ENCODE assay signal across 17 cellular contexts in the genomic region with DNA sequence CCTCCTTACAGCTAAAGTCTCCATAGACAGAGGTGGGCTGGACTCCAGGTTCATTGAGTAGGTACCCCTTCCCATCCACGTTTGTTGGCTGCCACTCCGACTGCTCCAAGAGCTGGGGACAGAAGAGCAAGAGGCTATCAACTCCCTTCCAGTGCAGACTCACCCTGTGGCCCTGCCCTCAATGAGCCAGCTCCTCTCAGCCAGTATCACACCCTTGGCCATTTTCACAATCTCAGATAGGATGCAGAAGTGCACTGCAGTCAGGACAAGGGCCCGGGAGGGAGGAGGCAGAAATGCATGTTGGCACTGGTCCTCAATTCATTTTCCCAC. TPM values are rescaled to one million over a fixed set of nuclear protein-coding genes. Genes with fewer than 3 reads are reported as not detected.
DNase-seq lines count a peak whose midpoint lies in the region; TF ChIP-seq lines count a peak whose summit lies in the region.
"Had no signal": no experiment of that assay in that cellular context is flagged by ENCODE, and none has a peak within 500 bp of the region (broad histone marks: within the 10 kb centered on the region; RNA-seq: fewer than 3 reads in every experiment).

No MANE protein-coding gene starts in this region.

- H3K27ac Mint-ChIP-seq in activated T-helper 1 cell treated with anti-CD3 and anti-CD28 coated beads, Interleukin-12 subunit alpha, Interleukin-12 subunit beta, Interleukin-2, Interleukin-4 antibody, amounts not matched to agents 30 ng/mL and 10 ng/mL and 1 ng/mL, durations not matched to agents 14 hours and 24 hours and 36 hours = peak overlapping the region; percentile 88

- no peaks in the 10 kb centered on the region for H3K27me3 Mint-ChIP-seq in activated T-helper 1 cell treated with anti-CD3 and anti-CD28 coated beads, Interleukin-12 subunit alpha, Interleukin-12 subunit beta, Interleukin-2, Interleukin-4 antibody, amounts not matched to agents 30 ng/mL and 10 ng/mL and 1 ng/mL, durations not matched to agents 14 hours and 24 hours and 36 hours (ENCODE audit: insufficient read depth)

- H3K27me3 ChIP-seq in uterus = no peaks in the 10 kb centered on the region
- H3K27me3 ChIP-seq in SJCRH30 = no peaks in the 10 kb centered on the region
- H3K27me3 ChIP-seq: ascending aorta had no signal

- H3K4me3 ChIP-seq in uterus = no peak overlapping the region
- H3K4me3 ChIP-seq in SJCRH30 = no peak overlapping the region
- H3K4me3 ChIP-seq: ascending aorta had no signal

- no peaks in the 10 kb centered on the region for H3K9me3 ChIP-seq in uterus
- H3K9me3 ChIP-seq in SJCRH30 (replicated peaks) = no peaks in the 10 kb centered on the region
- H3K9me3 ChIP-seq: ascending aorta had no signal

- peaks cover 59% of the 10 kb centered on the region for H3K36me3 Mint-ChIP-seq in activated T-helper 1 cell treated with anti-CD3 and anti-CD28 coated beads, Interleukin-12 subunit alpha, Interleukin-12 subunit beta, Interleukin-2, Interleukin-4 antibody, amounts not matched to agents 30 ng/mL and 10 ng/mL and 1 ng/mL, durations not matched to agents 14 hours and 24 hours and 36 hours (ENCODE audit: low read depth)

- peak; percentile 3 for DNase-seq in stimulated activated CD4-positive, alpha-beta T cell treated with anti-CD3 and anti-CD28 coated beads, Interleukin-15, amount 100 ng/mL, for 24 hours
- no peak for DNase-seq in stimulated activated CD4-positive, alpha-beta T cell treated with anti-CD3 and anti-CD28 coated beads, Interleukin-4, amount 100 ng/mL, for 4 hours
- no peak for DNase-seq in activated T-helper 1 cell treated with anti-CD3 and anti-CD28 coated beads, Interleukin-12 subunit alpha, Interleukin-12 subunit beta, Interleukin-2, Interleukin-4 antibody, amounts not matched to agents 30 ng/mL and 10 ng/mL and 1 ng/mL, durations not matched to agents 14 hours and 24 hours and 36 hours (ENCODE audit: low spot score)
- DNase-seq in mesenteric fat pad (ENCODE audit: low spot score) = peak; percentile 71
- peak; percentile 10 to 20 for DNase-seq in uterus
- no peak for DNase-seq in SJCRH30
- no peak for DNase-seq in HPDE6-E6E7 (ENCODE audit: extremely low spot score)
- DNase-seq in Kasumi-1 (lab: John Stamatoyannopoulos, UW) = no peak
- DNase-seq: dermis blood vessel endothelial cell; DMS79; NCI-H345; stimulated activated CD4-positive, alpha-beta T cell treated with anti-CD3 and anti-CD28 coated beads, Interleukin-12 subunit alpha, Interleukin-12 subunit beta, amount 100 ng/mL, for 4 hours; SW 1271 had no signal

- intact Hi-C loops in activated T-helper 1 cell treated with anti-CD3 and anti-CD28 coated beads, Interleukin-12 subunit alpha, Interleukin-12 subunit beta, Interleukin-2, Interleukin-4 antibody, amounts not matched to agents 30 ng/mL and 10 ng/mL and 1 ng/mL, durations not matched to agents 14 hours and 24 hours and 36 hours (cut with micrococcal nuclease) = no loop called here
- intact Hi-C loops in uterus (cut with DNase I; ENCODE audit: low total_unique reads) = no loop called here

- no peaks in the 10 kb centered on the region for H3K9me3 Mint-ChIP-seq in activated T-helper 1 cell treated with anti-CD3 and anti-CD28 coated beads, Interleukin-12 subunit alpha, Interleukin-12 subunit beta, Interleukin-2, Interleukin-4 antibody, amounts not matched to agents 30 ng/mL and 10 ng/mL and 1 ng/mL, durations not matched to agents 14 hours and 24 hours and 36 hours

- no peak for TF ChIP-seq POLR2A in uterus (IDR thresholded peaks at IDR 0.05)

- H3K4me3 Mint-ChIP-seq in activated T-helper 1 cell treated with anti-CD3 and anti-CD28 coated beads, Interleukin-12 subunit alpha, Interleukin-12 subunit beta, Interleukin-2, Interleukin-4 antibody, amounts not matched to agents 30 ng/mL and 10 ng/mL and 1 ng/mL, durations not matched to agents 14 hours and 24 hours and 36 hours = peak overlapping the region; percentile 99

- no peak for TF ChIP-seq CTCF in uterus (IDR thresholded peaks at IDR 0.05)

- no peaks in the 10 kb centered on the region for H3K4me1 ChIP-seq in uterus
- H3K4me1 ChIP-seq in SJCRH30 = no peaks in the 10 kb centered on the region; the same call in 1 of the 2 replicates

- H3K36me3 ChIP-seq in uterus (no peaks in the 10 kb centered on the region), SJCRH30 (peaks cover 54% of the 10 kb centered on the region)

- peaks cover 72% of the 10 kb centered on the region for H3K4me1 Mint-ChIP-seq in activated T-helper 1 cell treated with anti-CD3 and anti-CD28 coated beads, Interleukin-12 subunit alpha, Interleukin-12 subunit beta, Interleukin-2, Interleukin-4 antibody, amounts not matched to agents 30 ng/mL and 10 ng/mL and 1 ng/mL, durations not matched to agents 14 hours and 24 hours and 36 hours (ENCODE audit: low read depth)

- H3K27ac ChIP-seq in uterus (no peak overlapping the region), SJCRH30 (no peak overlapping the region)

RNA-seq across cellular contexts. Expression of a gene that starts 6.2 kb away (rescaled TPM):
- total RNA-seq in activated T-helper 1 cell treated with anti-CD3 and anti-CD28 coated beads, Interleukin-12 subunit alpha, Interleukin-12 subunit beta, Interleukin-2, Interleukin-4 antibody, amounts not matched to agents 30 ng/mL and 10 ng/mL and 1 ng/mL, durations not matched to agents 14 hours and 24 hours and 36 hours = 190 and 198 TPM in 2 replicates
- total RNA-seq in mesenteric fat pad (61.1 TPM), uterus (100 to 1,000 TPM in 1 of 4 donors, 10 to 100 TPM in 2, 1 to 10 TPM in 1; 3.8 to 110 (median 25.7) TPM)
- total RNA-seq in SJCRH30 (2014; rRNA removed; shearing (Covaris generic)) = 13.9 and 14.1 TPM in 2 replicates

RNA-seq across cellular contexts. Expression of a gene that starts 59.0 kb away (rescaled TPM):
- 1.5 and 2.2 TPM in 2 replicates for total RNA-seq in activated T-helper 1 cell treated with anti-CD3 and anti-CD28 coated beads, Interleukin-12 subunit alpha, Interleukin-12 subunit beta, Interleukin-2, Interleukin-4 antibody, amounts not matched to agents 30 ng/mL and 10 ng/mL and 1 ng/mL, durations not matched to agents 14 hours and 24 hours and 36 hours
- total RNA-seq in mesenteric fat pad (not detected), uterus (not detected)
- not detected in 2 replicates for total RNA-seq in SJCRH30 (2014; rRNA removed; shearing (Covaris generic))
- total RNA-seq: ascending aorta, dermis blood vessel endothelial cell, HT1080, lung microvascular endothelial cell, osteocyte had no signal

Comparison
In these comparisons a context has a peak if more than half of its experiments do, and no peak if none do; other contexts are left out.
1. DNase-seq: peak in stimulated activated CD4-positive, alpha-beta T cell treated with anti-CD3 and anti-CD28 coated beads, Interleukin-15, amount 100 ng/mL, for 24 hours (single experiment), mesenteric fat pad (single experiment) and uterus (2 of 2); none in stimulated activated CD4-positive, alpha-beta T cell treated with anti-CD3 and anti-CD28 coated beads, Interleukin-4, amount 100 ng/mL, for 4 hours (0 of 2), activated T-helper 1 cell treated with anti-CD3 and anti-CD28 coated beads, Interleukin-12 subunit alpha, Interleukin-12 subunit beta, Interleukin-2, Interleukin-4 antibody, amounts not matched to agents 30 ng/mL and 10 ng/mL and 1 ng/mL, durations not matched to agents 14 hours and 24 hours and 36 hours (single experiment), SJCRH30 (0 of 2), HPDE6-E6E7 (single experiment) and Kasumi-1 (0 of 2).